ENCODE assay signal across 18 cellular contexts in genomic region chr3:151753846-151754245, GRCh38. TPM values are rescaled to one million over a fixed set of nuclear protein-coding genes. Genes with fewer than 3 reads are reported as not detected.
A peak's percentile ranks its signal among the peaks of the same experiment; 100 is the strongest.
DNase-seq lines count a peak whose midpoint lies in the region; ATAC-seq, FAIRE-seq and TF ChIP-seq lines count a peak whose summit lies in the region.
"Had no signal": no experiment of that assay in that cellular context is flagged by ENCODE, and none has a peak within 500 bp of the region (broad histone marks: within the 10 kb centered on the region; RNA-seq: fewer than 3 reads in every experiment).

No MANE protein-coding gene starts in this region.

- intact Hi-C loops in mucosa of descending colon (cut with DNase I, micrococcal nuclease) = no loop called here
- intact Hi-C loops in Right ventricle myocardium superior (cut with DNase I) = no loop called here

- no peaks in the 10 kb centered on the region for H3K9me3 ChIP-seq in mucosa of descending colon

- DNase-seq in Daoy (ENCODE audit: low read depth) (peak; percentile 20), M059J (ENCODE audit: low read depth) (peak; percentile 51), bronchial epithelial cell (ENCODE audit: low read depth) (peak; percentile 71), mucosa of descending colon (no peak), NCI-H1417 treated with DMSO at 0.1 percent for 48 hours (lab: John Stamatoyannopoulos, UW) (no peak), Right ventricle myocardium superior (no peak), OCI-M2 (lab: John Stamatoyannopoulos, UW; ENCODE audit: unreplicated experiment) (no peak)
- DNase-seq: GF-D8, HCEC 1CT, NCI-H1930, NCI-H345, NCI-H524 treated with DMSO at 0.1 percent for 48 hours, SHP77, T-helper 1 cell had no signal

- H3K4me3 ChIP-seq in bronchial epithelial cell (ENCODE audit: low read depth, low read length) = no peak overlapping the region
- no peak overlapping the region for H3K4me3 ChIP-seq in mucosa of descending colon
- H3K4me3 ChIP-seq: SK-N-MC had no signal

- TF ChIP-seq CTCF in bronchial epithelial cell (IDR thresholded peaks at IDR 0.05; ENCODE audit: insufficient read depth, low read length, severe bottlenecking) = no peak
- no peak for TF ChIP-seq CTCF in mucosa of descending colon (IDR thresholded peaks at IDR 0.05)

- peak; percentile 87 for FAIRE-seq in bronchial epithelial cell (lab: Jason Lieb, UNC)

- no peaks in the 10 kb centered on the region for H3K4me1 ChIP-seq in mucosa of descending colon (ENCODE audit: low read depth)

- ATAC-seq in mucosa of descending colon (peak; percentile 31), Right ventricle myocardium superior (ENCODE audit: poor library complexity) (no peak), HG03196 (IDR thresholded peaks at IDR 0.05; ENCODE audit: unreplicated experiment) (no peak)
- ATAC-seq: Panc1 had no signal

- no peaks in the 10 kb centered on the region for H3K36me3 ChIP-seq in bronchial epithelial cell (ENCODE audit: control insufficient read depth, insufficient read depth, low read length)
- H3K36me3 ChIP-seq in mucosa of descending colon (ENCODE audit: low read depth) = no peaks in the 10 kb centered on the region

- H3K27me3 ChIP-seq in bronchial epithelial cell (ENCODE audit: control insufficient read depth, insufficient read depth, low read length) = no peaks in the 10 kb centered on the region

RNA-seq across cellular contexts. Expression of gene AADACL2, which starts 20.1 kb away (rescaled TPM):
- total RNA-seq in Daoy (2014; rRNA removed; shearing (Covaris generic)) = not detected in 2 replicates
- not detected in 2 replicates for total RNA-seq in M059J (2014; rRNA removed; shearing (Covaris generic))
- total RNA-seq in bronchial epithelial cell = not detected in 2 replicates
- under 1 TPM in 1 of 3 donors, not detected in 2; 0.28 TPM for total RNA-seq in mucosa of descending colon
- not detected for total RNA-seq in Right ventricle myocardium superior
- total RNA-seq: LHCN-M2 had no signal

Comparison
In these comparisons a context has a peak if more than half of its experiments do, and no peak if none do; other contexts are left out.
1. DNase-seq: peak in Daoy (single experiment), M059J (single experiment) and bronchial epithelial cell (single experiment); none in mucosa of descending colon (0 of 3), NCI-H1417 treated with DMSO at 0.1 percent for 48 hours (single experiment), Right ventricle myocardium superior (single experiment) and OCI-M2 (single experiment).